Comparison of ENCODE assay signal across 9 cellular contexts in the genomic region with DNA sequence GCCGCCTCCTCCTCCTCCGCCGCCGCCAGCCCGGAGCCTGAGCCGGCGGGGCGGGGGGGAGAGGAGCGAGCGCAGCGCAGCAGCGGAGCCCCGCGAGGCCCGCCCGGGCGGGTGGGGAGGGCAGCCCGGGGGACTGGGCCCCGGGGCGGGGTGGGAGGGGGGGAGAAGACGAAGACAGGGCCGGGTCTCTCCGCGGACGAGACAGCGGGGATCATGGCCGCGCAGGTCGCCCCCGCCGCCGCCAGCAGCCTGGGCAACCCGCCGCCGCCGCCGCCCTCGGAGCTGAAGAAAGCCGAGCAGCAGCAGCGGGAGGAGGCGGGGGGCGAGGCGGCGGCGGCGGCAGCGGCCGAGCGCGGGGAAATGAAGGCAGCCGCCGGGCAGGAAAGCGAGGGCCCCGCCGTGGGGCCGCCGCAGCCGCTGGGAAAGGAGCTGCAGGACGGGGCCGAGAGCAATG. TPM values are rescaled to one million over a fixed set of nuclear protein-coding genes. Genes with fewer than 3 reads are reported as not detected.
DNase-seq lines count a peak whose midpoint lies in the region; ATAC-seq and TF ChIP-seq lines count a peak whose summit lies in the region.
"Had no signal": no experiment of that assay in that cellular context is flagged by ENCODE, and none has a peak within 500 bp of the region (broad histone marks: within the 10 kb centered on the region; RNA-seq: fewer than 3 reads in every experiment).

No MANE protein-coding gene starts in this region.

- H4K20me1 ChIP-seq in Karpas-422 (ENCODE audit: insufficient read depth, low read depth, low read length): peaks cover 31% of the 10 kb centered on the region

- peaks cover 17% of the 10 kb centered on the region for H3K4me1 Mint-ChIP-seq in Caco-2 (ENCODE audit: low read depth, unreplicated experiment)

- no peak overlapping the region for H3K4me3 Mint-ChIP-seq in Caco-2 (ENCODE audit: unreplicated experiment)

- POLR2A ChIA-PET in Caco-2 (lab: Charles Lee): interaction anchor here (0.9 to 1.1 kb wide), 2 partner anchors 61 to 89 kb away, joined by 4 to 7 read pairs; no protein-coding TSS in a partner anchor

- H3K9ac ChIP-seq in Karpas-422 (ENCODE audit: low read length) (peak overlapping the region; percentile 95), mucosa of stomach (ENCODE audit: low read length) (peak overlapping the region; percentile 81)

- H3K27ac ChIP-seq in Karpas-422 (ENCODE audit: low read length) (peak overlapping the region; percentile 78), cingulate gyrus (ENCODE audit: low read depth, low read length) (peak overlapping the region; percentile 85), upper lobe of right lung (peak overlapping the region; percentile 91)

- H3K4me3 ChIP-seq in Caco-2 (ENCODE audit: low read depth, low read length): peak overlapping the region; percentile 73
- peak overlapping the region; percentile 80 for H3K4me3 ChIP-seq in Karpas-422 (ENCODE audit: low read length)
- no peak overlapping the region for H3K4me3 ChIP-seq in mucosa of stomach (ENCODE audit: low read length)
- peak overlapping the region; percentile 83 for H3K4me3 ChIP-seq in upper lobe of right lung

- H3K36me3 Mint-ChIP-seq in Caco-2 (ENCODE audit: insufficient read depth, unreplicated experiment): peaks cover 35% of the 10 kb centered on the region

- no peaks in the 10 kb centered on the region for H3K9me3 ChIP-seq in Caco-2
- H3K9me3 ChIP-seq in Karpas-422 (ENCODE audit: low read length): no peaks in the 10 kb centered on the region
- H3K9me3 ChIP-seq in mucosa of stomach (ENCODE audit: control insufficient read depth, low read length): no peaks in the 10 kb centered on the region
- no peaks in the 10 kb centered on the region for H3K9me3 ChIP-seq in upper lobe of right lung

- DNase-seq in Caco-2 (peak in 1 of 2 experiments; percentile 36), Karpas-422 (no peak), upper lobe of right lung (peak; percentile 76), SIG-M5 treated with dmso at 0.1 percent for 504 hours (lab: John Stamatoyannopoulos, UW; ENCODE audit: unreplicated experiment) (no peak), NCI-H2196 (lab: John Stamatoyannopoulos, UW; ENCODE audit: unreplicated experiment) (no peak)

- no peaks in the 10 kb centered on the region for H3K9me2 ChIP-seq in Karpas-422 (replicated peaks; ENCODE audit: insufficient read depth, low read length)

- no peak overlapping the region for H2AFZ ChIP-seq in Karpas-422 (ENCODE audit: low read length)

- H3K9me3 Mint-ChIP-seq in Caco-2 (ENCODE audit: unreplicated experiment): no peaks in the 10 kb centered on the region
- H3K9me3 Mint-ChIP-seq: nephron had no signal

- H3K36me3 ChIP-seq in Caco-2 (ENCODE audit: control insufficient read depth, insufficient read depth, low read length): no peaks in the 10 kb centered on the region
- H3K36me3 ChIP-seq in Karpas-422 (ENCODE audit: insufficient read depth, low read length): peaks cover 19% of the 10 kb centered on the region; the same call in 1 of the 2 replicates
- no peaks in the 10 kb centered on the region for H3K36me3 ChIP-seq in mucosa of stomach (ENCODE audit: control insufficient read depth, insufficient read depth, low read length)
- H3K36me3 ChIP-seq in upper lobe of right lung: no peaks in the 10 kb centered on the region

- H3K27me3 ChIP-seq in Caco-2 (replicated peaks; ENCODE audit: control insufficient read depth, insufficient read depth, low read length): no peaks in the 10 kb centered on the region
- no peaks in the 10 kb centered on the region for H3K27me3 ChIP-seq in Karpas-422 (ENCODE audit: low read length)
- H3K27me3 ChIP-seq in mucosa of stomach (ENCODE audit: control insufficient read depth, insufficient read depth, low read length): no peaks in the 10 kb centered on the region
- H3K27me3 ChIP-seq in upper lobe of right lung: no peaks in the 10 kb centered on the region

- no TSS peak for BruUV-seq in Caco-2 (replicated peaks; lab: Mats Ljungman, UMichigan)

- H3K27ac Mint-ChIP-seq in Caco-2 (ENCODE audit: unreplicated experiment): no peak overlapping the region

- CTCF ChIA-PET in Caco-2 (lab: Charles Lee): interaction anchor here (1.4 kb wide), 1 partner anchor 92 kb away, joined by 3 read pairs; the partner anchor contains the start of gene PIGV

- H3K79me2 ChIP-seq in Karpas-422 (ENCODE audit: low read length): peaks cover 49% of the 10 kb centered on the region

- ATAC-seq in upper lobe of right lung (peak; percentile 3), HG02571 (IDR thresholded peaks at IDR 0.05; ENCODE audit: unreplicated experiment) (no peak)

- intact Hi-C loops in Caco-2 (cut with micrococcal nuclease; ENCODE audit: unreplicated experiment): loop anchor here (5.0 to 10.0 kb wide), 2 partner anchors 169 to 296 kb away; partner anchors contain the start of genes SFN and TRNP1
- intact Hi-C loops in upper lobe of right lung (cut with DNase I): loop anchor here (10.0 kb wide), 1 partner anchor 89 kb away; the partner anchor contains the start of gene PIGV

- no peaks in the 10 kb centered on the region for H3K27me3 Mint-ChIP-seq in Caco-2 (ENCODE audit: insufficient read depth, unreplicated experiment)

- peaks cover 48% of the 10 kb centered on the region for H3K4me1 ChIP-seq in Caco-2
- peaks cover 69% of the 10 kb centered on the region for H3K4me1 ChIP-seq in Karpas-422 (ENCODE audit: low read length)
- peaks cover 53% of the 10 kb centered on the region for H3K4me1 ChIP-seq in mucosa of stomach (ENCODE audit: control insufficient read depth, insufficient read depth, low read length)
- H3K4me1 ChIP-seq in upper lobe of right lung: peaks cover 55% of the 10 kb centered on the region

- H3K4me2 ChIP-seq in Karpas-422 (ENCODE audit: low read depth, low read length, poor library complexity, severe bottlenecking): peak overlapping the region; percentile 85

- TF ChIP-seq CTCF in Caco-2 (IDR thresholded peaks at IDR 0.05; ENCODE audit: insufficient read depth in 1 of 2, low read depth in 1 of 2, low read length in 1 of 2, severe bottlenecking in 1 of 2, unreplicated experiment in 1 of 2) (no peak), upper lobe of right lung (IDR thresholded peaks at IDR 0.05) (no peak)

RNA-seq across cellular contexts. Expression of gene ARID1A, which starts 0.4 kb away (rescaled TPM):
- 66.5 and 73.3 TPM in 2 replicates for total RNA-seq in Caco-2 (2022)
- total RNA-seq in Karpas-422 (2014; rRNA removed; shearing (Covaris generic); ENCODE audit: low replicate concordance): 55.8 and 73.1 TPM in 2 replicates
- 64.3 TPM for total RNA-seq in upper lobe of right lung
